20 cellular contexts compared by ENCODE assay signal in genomic region chr19:30881986-30882385, GRCh38.
"Had no signal": no experiment of that assay in that cellular context is flagged by ENCODE, and none has a peak within 500 bp of the region (broad histone marks: within the 10 kb centered on the region; RNA-seq: fewer than 3 reads in every experiment).

No MANE protein-coding gene starts in this region.

- H3K4me3 ChIP-seq: breast epithelium had no signal

- H3K27ac Mint-ChIP-seq: activated CD4-positive, alpha-beta memory T cell treated with anti-CD3 and anti-CD28 coated beads, Interleukin-2, amount 10 ng/mL, durations not matched to agents 7 days and 5 days; activated CD4-positive, alpha-beta T cell treated with anti-CD3 and anti-CD28 coated beads for 36 hours; activated naive CD4-positive, alpha-beta T cell treated with anti-CD3 and anti-CD28 coated beads, Interleukin-2, amount 50 U/mL, for 24 hours; activated T-cell treated with anti-CD3 and anti-CD28 coated beads, Interleukin-2, amount 50 U/mL, for 24 hours; activated T-helper 1 cell treated with anti-CD3 and anti-CD28 coated beads, Interleukin-12 subunit alpha, Interleukin-12 subunit beta, Interleukin-2, Interleukin-4 antibody, amounts not matched to agents 30 ng/mL and 10 ng/mL and 1 ng/mL, durations not matched to agents 14 hours and 24 hours and 36 hours had no signal

- H3K9me3 ChIP-seq: breast epithelium had no signal

- H3K27me3 ChIP-seq: breast epithelium had no signal

- H3K36me3 ChIP-seq: breast epithelium had no signal

- H3K4me3 Mint-ChIP-seq: activated CD4-positive, alpha-beta memory T cell treated with anti-CD3 and anti-CD28 coated beads, Interleukin-2, amount 10 ng/mL, durations not matched to agents 7 days and 5 days; activated CD4-positive, alpha-beta T cell treated with anti-CD3 and anti-CD28 coated beads for 36 hours; activated naive CD4-positive, alpha-beta T cell treated with anti-CD3 and anti-CD28 coated beads, Interleukin-2, amount 50 U/mL, for 24 hours; activated T-cell treated with anti-CD3 and anti-CD28 coated beads, Interleukin-2, amount 50 U/mL, for 24 hours; activated T-helper 1 cell treated with anti-CD3 and anti-CD28 coated beads, Interleukin-12 subunit alpha, Interleukin-12 subunit beta, Interleukin-2, Interleukin-4 antibody, amounts not matched to agents 30 ng/mL and 10 ng/mL and 1 ng/mL, durations not matched to agents 14 hours and 24 hours and 36 hours had no signal

- H3K4me1 Mint-ChIP-seq: activated CD4-positive, alpha-beta memory T cell treated with anti-CD3 and anti-CD28 coated beads, Interleukin-2, amount 10 ng/mL, durations not matched to agents 7 days and 5 days; activated CD4-positive, alpha-beta T cell treated with anti-CD3 and anti-CD28 coated beads for 36 hours; activated naive CD4-positive, alpha-beta T cell treated with anti-CD3 and anti-CD28 coated beads, Interleukin-2, amount 50 U/mL, for 24 hours had no signal

- H3K27me3 Mint-ChIP-seq: activated CD4-positive, alpha-beta memory T cell treated with anti-CD3 and anti-CD28 coated beads, Interleukin-2, amount 10 ng/mL, durations not matched to agents 7 days and 5 days; activated CD4-positive, alpha-beta T cell treated with anti-CD3 and anti-CD28 coated beads for 36 hours; activated naive CD4-positive, alpha-beta T cell treated with anti-CD3 and anti-CD28 coated beads, Interleukin-2, amount 50 U/mL, for 24 hours had no signal

- H3K9me3 Mint-ChIP-seq: activated naive CD4-positive, alpha-beta T cell treated with anti-CD3 and anti-CD28 coated beads, Interleukin-2, amount 50 U/mL, for 24 hours; activated T-cell treated with anti-CD3 and anti-CD28 coated beads, Interleukin-2, amount 50 U/mL, for 24 hours; activated T-helper 1 cell treated with anti-CD3 and anti-CD28 coated beads, Interleukin-12 subunit alpha, Interleukin-12 subunit beta, Interleukin-2, Interleukin-4 antibody, amounts not matched to agents 30 ng/mL and 10 ng/mL and 1 ng/mL, durations not matched to agents 14 hours and 24 hours and 36 hours had no signal

- H3K36me3 Mint-ChIP-seq: activated naive CD4-positive, alpha-beta T cell treated with anti-CD3 and anti-CD28 coated beads, Interleukin-2, amount 50 U/mL, for 24 hours had no signal

- H3K27ac ChIP-seq: breast epithelium, VCaP had no signal

- H3K4me1 ChIP-seq: breast epithelium had no signal

- DNase-seq: activated CD4-positive, alpha-beta memory T cell treated with anti-CD3 and anti-CD28 coated beads, Interleukin-2, amount 10 ng/mL, durations not matched to agents 7 days and 5 days; activated CD4-positive, alpha-beta T cell treated with anti-CD3 and anti-CD28 coated beads for 36 hours; activated CD4-positive, alpha-beta T cell treated with anti-CD3 and anti-CD28 coated beads, Interleukin-2, amount 50 U/mL, for 1 hour; activated effector memory CD4-positive, alpha-beta T cell treated with Interleukin-2 at 50 U/mL for 16 hours; activated naive CD4-positive, alpha-beta T cell; activated T-cell treated with anti-CD3 and anti-CD28 coated beads, Interleukin-2, amount 50 U/mL, for 24 hours; aorta; KG1; NCI-H1105 treated with DMSO at 0.1 percent for 48 hours; NCI-H1436 treated with DMSO at 0.1 percent for 48 hours; NCI-H187; NCI-H2081; NCI-H510A treated with DMSO at 0.1 percent for 48 hours; NCI-H69; SIG-M5; T-helper 1 cell had no signal
